ENCODE assay signal across 8 cellular contexts in the genomic region with DNA sequence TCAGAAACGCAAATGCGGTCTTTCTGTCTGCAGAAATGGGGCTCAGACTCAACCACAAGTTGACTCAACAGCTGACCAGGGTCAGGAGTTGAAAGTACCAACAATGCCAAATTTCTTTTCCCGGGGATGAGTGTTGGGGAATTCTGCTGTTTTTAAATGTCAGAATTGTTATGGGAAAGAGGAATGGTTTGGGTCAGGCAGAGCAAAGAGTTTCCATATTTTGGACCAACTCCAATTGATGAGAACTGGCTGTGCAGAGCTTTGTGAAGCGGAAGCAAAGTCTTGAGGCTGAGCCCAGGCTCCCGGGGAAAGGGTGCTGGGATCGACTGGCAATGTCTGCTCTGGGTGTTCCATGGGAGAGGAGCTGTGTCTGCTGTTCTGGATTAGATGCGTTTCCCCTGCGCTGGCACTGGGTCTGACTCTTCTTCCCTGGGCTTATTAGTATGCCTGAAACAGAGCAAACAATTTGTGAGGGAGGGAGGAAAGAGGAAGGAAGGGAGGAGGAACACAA. TPM values are rescaled to one million over a fixed set of nuclear protein-coding genes. Genes with fewer than 3 reads are reported as not detected.
DNase-seq lines count a peak whose midpoint lies in the region; ATAC-seq and TF ChIP-seq lines count a peak whose summit lies in the region.

No MANE protein-coding gene starts in this region.

- intact Hi-C loops in spleen (cut with DNase I; ENCODE audit: low total_unique reads): no loop called here

- no peak overlapping the region for H3K4me3 ChIP-seq in spleen

- no peak for ATAC-seq in HG02623 (IDR thresholded peaks at IDR 0.05; ENCODE audit: unreplicated experiment)

- H3K27ac ChIP-seq in spleen: peak overlapping the region in 7 of 8 donors; percentile 46 to 98 (median 71)

- no peak for TF ChIP-seq POLR2A in spleen (IDR thresholded peaks at IDR 0.05)

- no peaks in the 10 kb centered on the region for H3K9me3 ChIP-seq in spleen

- WGBS in spleen, 5 donors: 55 to 71% (median 63%) methylated on average over 8 of the region's 8 CpGs

- peaks cover 14 to 94% (median 76%) of the 10 kb centered on the region in 6 donors for H3K4me1 ChIP-seq in spleen

- no peaks in the 10 kb centered on the region for H3K27me3 ChIP-seq in spleen (replicated peaks in 1 of 7)

- DNase-seq in LHCN-M2 (ENCODE audit: low read depth) (peak; percentile 97), amniotic stem cell (lab: John Stamatoyannopoulos, UW) (peak; percentile 47), iris pigment epithelial cell (ENCODE audit: low read depth) (peak; percentile 84), spleen (no peak), COR-L47 (lab: John Stamatoyannopoulos, UW) (no peak), GM19238 (ENCODE audit: insufficient read length, low spot score) (no peak), ACHN (no peak)

- H3K36me3 ChIP-seq in spleen: no peaks in the 10 kb centered on the region

- TF ChIP-seq CTCF in spleen (IDR thresholded peaks at IDR 0.05 in 8 of 11, conservative IDR thresholded peaks at IDR 0.05 in 3 of 11): no peak

- in situ Hi-C loops in ACHN (cut with HindIII; ENCODE audit: low pct_ligation_motif_present, low pct_unique_long_range_greater_than_20kb, low sequenced_read_pairs): no loop called here

RNA-seq across cellular contexts. Expression of a gene that starts 36.2 kb away (rescaled TPM):
- total RNA-seq in LHCN-M2 (2014; rRNA removed): 34.4 and 38.9 TPM in 2 replicates
- polyA plus RNA-seq in LHCN-M2 (2012): 129 TPM
- total RNA-seq in spleen: 10 to 100 TPM; 52.6 to 87.1 (median 64.6) TPM
- 100 to 1,000 TPM in 1 of 3 donors, 10 to 100 TPM in 2; 70.5 to 105 (median 90.1) TPM for polyA plus RNA-seq in spleen

RNA-seq across cellular contexts. Expression of a gene that starts 57.4 kb away (rescaled TPM):
- total RNA-seq in LHCN-M2 (2014; rRNA removed) (481 and 492 TPM in 2 replicates), spleen (1,000 to 10,000 TPM in 4 of 7 donors, 100 to 1,000 TPM in 3; 575 to 1,376 (median 1,013) TPM)
- 762 TPM for polyA plus RNA-seq in LHCN-M2 (2012)
- polyA plus RNA-seq in spleen: 100 to 1,000 TPM in 1 of 3 donors, 10 to 100 TPM in 2; 59.8 to 166 (median 71.1) TPM

Comparison
In these comparisons a context has a peak if more than half of its experiments do, and no peak if none do; other contexts are left out.
1. DNase-seq: peak in LHCN-M2 (single experiment), amniotic stem cell (single experiment) and iris pigment epithelial cell (single experiment); none in spleen (single experiment), COR-L47 (single experiment), GM19238 (single experiment) and ACHN (single experiment).